Comparison of ENCODE assay signal across 14 cellular contexts in the genomic region with DNA sequence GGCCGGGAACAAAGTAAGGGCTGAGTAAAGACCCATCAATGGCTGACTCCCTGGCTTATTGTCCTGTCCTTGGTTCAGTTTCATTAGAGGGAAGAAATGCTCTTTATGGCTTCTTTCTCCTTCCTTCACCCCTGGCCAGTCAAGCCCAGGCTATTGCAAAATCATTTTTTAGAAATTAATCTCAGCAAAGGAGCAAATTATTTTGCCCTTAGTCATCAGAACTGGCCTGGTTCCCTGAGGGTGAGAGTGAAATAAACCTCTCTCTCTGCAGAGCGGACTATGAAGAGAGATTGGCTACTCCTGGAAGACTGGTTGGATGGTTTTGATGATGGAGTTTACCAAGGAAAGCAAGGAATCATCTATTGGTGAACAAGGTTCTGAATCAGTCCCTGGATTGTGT. TPM values are rescaled to one million over a fixed set of nuclear protein-coding genes. Genes with fewer than 3 reads are reported as not detected.
DNase-seq lines count a peak whose midpoint lies in the region; ATAC-seq and TF ChIP-seq lines count a peak whose summit lies in the region.
"Had no signal": no experiment of that assay in that cellular context is flagged by ENCODE, and none has a peak within 500 bp of the region (broad histone marks: within the 10 kb centered on the region; RNA-seq: fewer than 3 reads in every experiment).

No MANE protein-coding gene starts in this region.

- H3K9me3 ChIP-seq in PC-9 (ENCODE audit: insufficient read depth, low read depth) (peaks cover 20% of the 10 kb centered on the region; the same call in 1 of the 2 replicates), spleen (peaks cover 0 to 48% (median 35%) of the 10 kb centered on the region in 8 donors)

- TF ChIP-seq CTCF in PC-9 (conservative IDR thresholded peaks at IDR 0.05) = no peak
- TF ChIP-seq CTCF in retinal pigment epithelial cell (conservative IDR thresholded peaks at IDR 0.05; ENCODE audit: low read depth, low read length) = no peak
- no peak for TF ChIP-seq CTCF in glutamatergic neuron (IDR thresholded peaks at IDR 0.05; ENCODE audit: partially characterized antibody, unreplicated experiment)
- no peak for TF ChIP-seq CTCF in spleen (IDR thresholded peaks at IDR 0.05 in 8 of 11, conservative IDR thresholded peaks at IDR 0.05 in 3 of 11)

- peaks cover 5% of the 10 kb centered on the region for H3K9me3 Mint-ChIP-seq in glutamatergic neuron (ENCODE audit: unreplicated experiment)

- BruUV-seq in PC-9 (replicated peaks; lab: Mats Ljungman, UMichigan) = no TSS peak

- H3K4me1 ChIP-seq in PC-9 (replicated peaks; ENCODE audit: insufficient read depth) (peaks cover 11% of the 10 kb centered on the region), spleen (no peaks in the 10 kb centered on the region)

- TF ChIP-seq POLR2A in spleen (IDR thresholded peaks at IDR 0.05) = no peak

- H3K79me2 ChIP-seq in PC-9 (ENCODE audit: low read depth) = no peaks in the 10 kb centered on the region

- H3K27ac ChIP-seq in PC-9 (no peak overlapping the region; the same call in 1 of the 2 replicates), spleen (no peak overlapping the region)

- H3K27me3 Mint-ChIP-seq in glutamatergic neuron (ENCODE audit: unreplicated experiment) = peaks cover 5% of the 10 kb centered on the region
- H3K27me3 Mint-ChIP-seq: activated CD4-positive, alpha-beta memory T cell treated with anti-CD3 and anti-CD28 coated beads, Interleukin-2, amount 10 ng/mL, durations not matched to agents 7 days and 5 days had no signal

- H2AFZ ChIP-seq in PC-9 = no peak overlapping the region

- DNase-seq in ELR (ENCODE audit: low read depth) = peak; percentile 88
- DNase-seq in PC-9 = peak; percentile 18 to 40
- peak; percentile 64 for DNase-seq in fibroblast of gingiva (ENCODE audit: low read depth)
- peak; percentile 33 for DNase-seq in retinal pigment epithelial cell (ENCODE audit: low read depth)
- DNase-seq in glutamatergic neuron = no peak
- no peak for DNase-seq in spleen
- DNase-seq in left lobe of liver (ENCODE audit: low spot score) = no peak
- DNase-seq: activated CD4-positive, alpha-beta memory T cell treated with anti-CD3 and anti-CD28 coated beads, Interleukin-2, amount 10 ng/mL, durations not matched to agents 7 days and 5 days; C1 segment of cervical spinal cord; DMS 273 treated with DMSO at 0.1 percent for 48 hours; NCI-H1930; NCI-H524; right cardiac atrium; stimulated activated CD4-positive, alpha-beta T cell treated with anti-CD3 and anti-CD28 coated beads, Interleukin-2, amount 100 ng/mL, for 48 hours had no signal

- H3K27ac Mint-ChIP-seq in glutamatergic neuron (ENCODE audit: unreplicated experiment) = no peak overlapping the region
- H3K27ac Mint-ChIP-seq: activated CD4-positive, alpha-beta memory T cell treated with anti-CD3 and anti-CD28 coated beads, Interleukin-2, amount 10 ng/mL, durations not matched to agents 7 days and 5 days had no signal

- H3K4me3 ChIP-seq in PC-9 (no peak overlapping the region), retinal pigment epithelial cell (ENCODE audit: low read length) (no peak overlapping the region), spleen (no peak overlapping the region)

- H3K4me3 Mint-ChIP-seq in glutamatergic neuron (ENCODE audit: unreplicated experiment) = no peak overlapping the region
- H3K4me3 Mint-ChIP-seq: activated CD4-positive, alpha-beta memory T cell treated with anti-CD3 and anti-CD28 coated beads, Interleukin-2, amount 10 ng/mL, durations not matched to agents 7 days and 5 days had no signal

- peaks cover 9% of the 10 kb centered on the region; the same call in 1 of the 2 replicates for H3F3A ChIP-seq in PC-9 (ENCODE audit: insufficient read depth, low read depth)

- H3K4me1 Mint-ChIP-seq in glutamatergic neuron (ENCODE audit: low read depth, unreplicated experiment) = no peaks in the 10 kb centered on the region
- H3K4me1 Mint-ChIP-seq: activated CD4-positive, alpha-beta memory T cell treated with anti-CD3 and anti-CD28 coated beads, Interleukin-2, amount 10 ng/mL, durations not matched to agents 7 days and 5 days had no signal

- no peak overlapping the region for H3K4me2 ChIP-seq in PC-9

- 86 to 98% (median 95%) methylated on average over 2 of the region's 2 CpGs for WGBS in spleen, 5 donors

- ATAC-seq in left lobe of liver = no peak
- ATAC-seq: right cardiac atrium had no signal

- POLR2A ChIA-PET in PC-9 (lab: Charles Lee; ENCODE audit: unreplicated experiment) = no interaction called here

- H3K27me3 ChIP-seq in PC-9 (ENCODE audit: insufficient read depth, low read depth) (no peaks in the 10 kb centered on the region), spleen (replicated peaks in 1 of 7) (no peaks in the 10 kb centered on the region)

- intact Hi-C loops in PC-9 (cut with micrococcal nuclease; ENCODE audit: unreplicated experiment) = no loop called here
- intact Hi-C loops in spleen (cut with DNase I; ENCODE audit: low total_unique reads) = no loop called here

- H3K36me3 ChIP-seq in PC-9 (ENCODE audit: low read depth) (no peaks in the 10 kb centered on the region), spleen (no peaks in the 10 kb centered on the region)

- peaks cover 31% of the 10 kb centered on the region for H3K36me3 Mint-ChIP-seq in glutamatergic neuron (ENCODE audit: unreplicated experiment)

- CTCF ChIA-PET in PC-9 (lab: Charles Lee) = no interaction called here

- H4K20me1 ChIP-seq in PC-9 (ENCODE audit: insufficient read depth) = no peaks in the 10 kb centered on the region

- H3K9me2 ChIP-seq in PC-9 (ENCODE audit: insufficient read depth) = 0 out of 2 replicates have a peak, but pooled peaks cover 3% of the 10 kb centered on the region

RNA-seq across cellular contexts. Expression of a gene that starts 52.7 kb away (rescaled TPM):
- total RNA-seq in PC-9 (2021) (3.4 and 6.9 TPM in 2 replicates), glutamatergic neuron (ENCODE audit: unreplicated experiment) (4.0 TPM), spleen (1 to 10 TPM in 2 of 7 donors, under 1 TPM in 5; 0.26 to 1.4 (median 0.67) TPM), left lobe of liver (0.05 TPM)
- polyA plus RNA-seq in spleen = under 1 TPM; 0.19 to 0.39 (median 0.39) TPM

Comparison
In these comparisons a context has a peak if more than half of its experiments do, and no peak if none do; other contexts are left out.
1. DNase-seq: peak in ELR (single experiment), PC-9 (2 of 2), fibroblast of gingiva (single experiment) and retinal pigment epithelial cell (single experiment); none in glutamatergic neuron (single experiment), spleen (single experiment) and left lobe of liver (single experiment).